In the genomic region with DNA sequence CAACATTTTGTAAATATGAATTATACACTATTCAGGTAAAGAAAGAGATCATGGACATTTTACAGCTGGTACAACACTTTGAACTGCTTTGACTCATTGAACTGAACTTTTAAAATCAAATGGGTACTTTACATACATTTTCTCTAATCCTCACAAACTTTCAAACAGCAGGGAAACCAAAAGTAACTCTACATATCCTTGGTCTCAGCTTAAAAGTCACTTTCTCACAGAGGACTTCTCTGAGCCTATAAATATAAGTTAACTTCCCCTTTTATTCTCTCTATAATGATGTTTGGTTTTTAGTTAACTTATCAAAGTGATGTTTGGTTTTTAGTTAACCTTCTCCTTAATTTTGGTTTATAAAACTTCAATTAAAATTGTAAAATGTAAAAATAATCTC, we compare ENCODE assay signal across 22 cellular contexts.
DNase-seq lines count a peak whose midpoint lies in the region; ATAC-seq, FAIRE-seq and TF ChIP-seq lines count a peak whose summit lies in the region.
"Had no signal": no experiment of that assay in that cellular context is flagged by ENCODE, and none has a peak within 500 bp of the region (broad histone marks: within the 10 kb centered on the region; RNA-seq: fewer than 3 reads in every experiment).

No MANE protein-coding gene starts in this region.

- no peak overlapping the region for H2BK120ac ChIP-seq in neuronal stem cell (ENCODE audit: low read depth, low read length)

- TF ChIP-seq CTCF in A549 (IDR thresholded peaks at IDR 0.05) (no peak), NB4 (IDR thresholded peaks at IDR 0.05; ENCODE audit: low read depth, low read length) (no peak), right atrium auricular region (IDR thresholded peaks at IDR 0.05) (no peak)

- H3K79me1 ChIP-seq in neuronal stem cell (ENCODE audit: low read depth, low read length): no peaks in the 10 kb centered on the region

- no peak for ATAC-seq in A549
- peak; percentile 36 for ATAC-seq in GM18907 (IDR thresholded peaks at IDR 0.05; ENCODE audit: unreplicated experiment)
- ATAC-seq in GM21786 (IDR thresholded peaks at IDR 0.05; ENCODE audit: unreplicated experiment): peak; percentile 49
- ATAC-seq: HCT116; stimulated activated memory B cell treated with anti-CD40 and anti-IgM and Interleukin-4, amounts not matched to agents 10 μg/mL and 1 μg/mL and 100 μg/mL, for 72 hours had no signal

- POLR2A ChIA-PET in A549 (lab: Yijun Ruan, JAX): no interaction called here

- TF ChIP-seq RAD21 in A549 (conservative IDR thresholded peaks at IDR 0.05 in 1 of 2, IDR thresholded peaks at IDR 0.05 in 1 of 2): no peak

- no peak overlapping the region for H4K8ac ChIP-seq in neuronal stem cell (ENCODE audit: low read depth, low read length)

- CTCF ChIA-PET in A549 (lab: Yijun Ruan, JAX): no interaction called here

- H3K4me3 ChIP-seq in A549 (no peak overlapping the region), NB4 (ENCODE audit: low read depth, low read length) (peak overlapping the region; percentile 9), neuronal stem cell (ENCODE audit: low read length in 2 of 2) (no peak overlapping the region), right atrium auricular region (no peak overlapping the region)
- H3K4me3 ChIP-seq: ascending aorta had no signal

- TF ChIP-seq EP300 in A549 (IDR thresholded peaks at IDR 0.05): no peak

- no peaks in the 10 kb centered on the region for H3K36me3 ChIP-seq in neuronal stem cell (replicated peaks in 1 of 2; ENCODE audit: control insufficient read depth in 2 of 2, insufficient read depth in 2 of 2, low read length in 2 of 2)
- no peaks in the 10 kb centered on the region for H3K36me3 ChIP-seq in right atrium auricular region
- H3K36me3 ChIP-seq: ascending aorta, neutrophil had no signal

- H2AFZ ChIP-seq in neuronal stem cell (ENCODE audit: low read length): no peak overlapping the region

- H3K9me3 ChIP-seq in A549 (no peaks in the 10 kb centered on the region), neuronal stem cell (replicated peaks in 1 of 2; ENCODE audit: control insufficient read depth in 2 of 2, insufficient read depth in 1 of 2, low read depth in 1 of 2, low read length in 2 of 2) (no peaks in the 10 kb centered on the region), right atrium auricular region (no peaks in the 10 kb centered on the region)
- H3K9me3 ChIP-seq: ascending aorta, neutrophil had no signal

- H3K4ac ChIP-seq in neuronal stem cell (ENCODE audit: low read length): no peak overlapping the region

- H3K4me1 ChIP-seq in A549 (peaks cover 4% of the 10 kb centered on the region; the same call in 1 of the 3 replicates), neuronal stem cell (ENCODE audit: control insufficient read depth in 2 of 2, insufficient read depth in 1 of 2, low read depth in 1 of 2, low read length in 2 of 2) (peaks cover 0 to 3% of the 10 kb centered on the region in 2 donors), right atrium auricular region (peaks cover 0 to 11% of the 10 kb centered on the region in 2 donors)
- H3K4me1 ChIP-seq: ascending aorta had no signal

- no peak overlapping the region for H2BK5ac ChIP-seq in neuronal stem cell (ENCODE audit: low read length)

- no peak overlapping the region for H2BK15ac ChIP-seq in neuronal stem cell (ENCODE audit: low read length)

- H3K14ac ChIP-seq in neuronal stem cell (ENCODE audit: low read length): no peak overlapping the region

- no peak overlapping the region for H3K27ac ChIP-seq in A549
- H3K27ac ChIP-seq in neuronal stem cell (replicated peaks; ENCODE audit: low read length): no peak overlapping the region
- H3K27ac ChIP-seq in right atrium auricular region: no peak overlapping the region
- H3K27ac ChIP-seq: ascending aorta, neutrophil, VCaP had no signal

- H3K18ac ChIP-seq in neuronal stem cell (ENCODE audit: low read length): no peak overlapping the region

- TF ChIP-seq POLR2A in A549 (IDR thresholded peaks at IDR 0.05; ENCODE audit: low read length): no peak
- no peak for TF ChIP-seq POLR2A in NB4 (IDR thresholded peaks at IDR 0.05; ENCODE audit: extremely low read depth, insufficient read length)

- FAIRE-seq in A549 (lab: Jason Lieb, UNC): peak; percentile 43

- DNase-seq in A549 (ENCODE audit: low read depth in 1 of 2, low spot score in 1 of 2): no peak
- DNase-seq in NB4 (ENCODE audit: low read depth): peak; percentile 18
- no peak for DNase-seq in neuronal stem cell (ENCODE audit: low spot score)
- no peak for DNase-seq in right atrium auricular region (ENCODE audit: low spot score)
- no peak for DNase-seq in NK-92 (lab: John Stamatoyannopoulos, UW; ENCODE audit: unreplicated experiment)
- no peak for DNase-seq in activated effector memory CD4-positive, alpha-beta T cell treated with anti-CD3 and anti-CD28 coated beads, Interleukin-2, amount 50 U/mL, for 16 hours
- DNase-seq: activated CD4-positive, alpha-beta T cell treated with anti-CD3 and anti-CD28 coated beads, Interleukin-2, amount 50 U/mL, for 4 hours; activated naive CD4-positive, alpha-beta T cell treated with anti-CD3 and anti-CD28 coated beads for 36 hours; CD4-positive, CD25-positive, alpha-beta regulatory T cell; cerebellar nuclear complex; DMS79 treated with DMSO at 0.1 percent for 48 hours; effector CD8-positive, alpha-beta T cell; NCI-H2029; NCI-H446; stimulated activated CD4-positive, alpha-beta T cell treated with anti-CD3 and anti-CD28 coated beads, Interleukin-15, amount 100 ng/mL, for 24 hours had no signal

- H2AK5ac ChIP-seq in neuronal stem cell (ENCODE audit: low read depth, low read length): no peak overlapping the region

- no peak overlapping the region for H4K91ac ChIP-seq in neuronal stem cell (ENCODE audit: low read depth, low read length, poor library complexity)

- H3K27me3 ChIP-seq in neuronal stem cell (ENCODE audit: control insufficient read depth in 3 of 3, insufficient read depth in 3 of 3, low read depth in 1 of 3, low read length in 3 of 3): no peaks in the 10 kb centered on the region
- no peaks in the 10 kb centered on the region for H3K27me3 ChIP-seq in right atrium auricular region
- H3K27me3 ChIP-seq: ascending aorta, neutrophil had no signal

- H3K23ac ChIP-seq in neuronal stem cell (ENCODE audit: low read depth, low read length, poor library complexity): no peak overlapping the region

- H2BK12ac ChIP-seq in neuronal stem cell (ENCODE audit: low read length): no peak overlapping the region

- no peak overlapping the region for H3K4me2 ChIP-seq in A549
- H3K4me2 ChIP-seq in neuronal stem cell (ENCODE audit: insufficient read depth, low read length, poor library complexity, severe bottlenecking): no peak overlapping the region

- no peak overlapping the region for H3K9ac ChIP-seq in neuronal stem cell (ENCODE audit: low read depth, low read length, poor library complexity)

TF ChIP-seq in A549, 52 proteins besides CTCF, POLR2A, EP300 and RAD21:
- no peak for TF ChIP-seq BHLHE40 (IDR thresholded peaks at IDR 0.05; ENCODE audit: low read depth, low read length)
- TF ChIP-seq CEBPB (IDR thresholded peaks at IDR 0.05): no peak

Comparison
In these comparisons a context has a peak if more than half of its experiments do, and no peak if none do; other contexts are left out.
1. ATAC-seq: peak in GM18907 (single experiment) and GM21786 (single experiment); none in A549 (0 of 2).